In genomic region chr12:75933136-75933535, GRCh38 we compare ENCODE assay signal across 13 cellular contexts.
DNase-seq lines count a peak whose midpoint lies in the region; ATAC-seq and TF ChIP-seq lines count a peak whose summit lies in the region.
"Had no signal": no experiment of that assay in that cellular context is flagged by ENCODE, and none has a peak within 500 bp of the region (broad histone marks: within the 10 kb centered on the region; RNA-seq: fewer than 3 reads in every experiment).

No MANE protein-coding gene starts in this region.

- H3K9ac ChIP-seq in fibroblast of lung (ENCODE audit: insufficient read depth, low read length), result no peak overlapping the region

- CTCF ChIA-PET in activated CD4-positive, alpha-beta T cell treated with anti-CD3 and anti-CD28 coated beads for 36 hours (lab: Charles Lee), result interaction anchor here (0.9 to 2.0 kb wide), 5 partner anchors 10 to 566 kb away, joined by 3 to 8 read pairs (median 6); no protein-coding TSS in a partner anchor

- no peaks in the 10 kb centered on the region for H3K79me2 ChIP-seq in fibroblast of lung (ENCODE audit: control insufficient read depth, insufficient read depth, low read length)

- H3K4me3 Mint-ChIP-seq in activated CD4-positive, alpha-beta T cell treated with anti-CD3 and anti-CD28 coated beads for 36 hours, result no peak overlapping the region
- H3K4me3 Mint-ChIP-seq: H9 had no signal

- no peak for TF ChIP-seq CTCF in fibroblast of lung (conservative IDR thresholded peaks at IDR 0.05 in 1 of 2, IDR thresholded peaks at IDR 0.05 in 1 of 2; ENCODE audit: low read depth in 1 of 2, low read length in 2 of 2)

- H3K4me1 ChIP-seq in fibroblast of lung (ENCODE audit: control insufficient read depth, extremely low read depth, insufficient read depth, low read length), result peaks cover 5% of the 10 kb centered on the region
- H3K4me1 ChIP-seq: uterus had no signal

- H3K27me3 ChIP-seq in fibroblast of lung (ENCODE audit: control insufficient read depth, insufficient read depth, low read length), result no peaks in the 10 kb centered on the region
- H3K27me3 ChIP-seq: right lobe of liver, uterus had no signal

- peaks cover 17% of the 10 kb centered on the region for H3K27me3 Mint-ChIP-seq in activated CD4-positive, alpha-beta T cell treated with anti-CD3 and anti-CD28 coated beads for 36 hours

- no peak overlapping the region for H3K4me2 ChIP-seq in fibroblast of lung (ENCODE audit: extremely low read depth, insufficient read depth, low read length)

- no peak overlapping the region for H3K4me3 ChIP-seq in fibroblast of lung (replicated peaks in 1 of 4; ENCODE audit: control extremely low read depth in 1 of 4, insufficient read depth in 1 of 4, low read depth in 3 of 4, low read length in 4 of 4)
- H3K4me3 ChIP-seq: right lobe of liver, uterus had no signal

- peak overlapping the region; percentile 3 for H3K27ac Mint-ChIP-seq in activated CD4-positive, alpha-beta T cell treated with anti-CD3 and anti-CD28 coated beads for 36 hours
- H3K27ac Mint-ChIP-seq: H9 had no signal

- intact Hi-C loops in activated CD4-positive, alpha-beta T cell treated with anti-CD3 and anti-CD28 coated beads for 36 hours (cut with DNase I, micrococcal nuclease), result no loop called here

- no peak for ATAC-seq in activated CD4-positive, alpha-beta T cell treated with anti-CD3 and anti-CD28 coated beads for 36 hours
- ATAC-seq in stimulated activated naive CD8-positive, alpha-beta T cell treated with anti-CD3 and anti-CD28 coated beads, Interleukin-15, Interleukin-2, amounts not matched to agents 100 U/mL and 50 U/mL, for 24 hours, result peak; percentile 26

- POLR2A ChIA-PET in activated CD4-positive, alpha-beta T cell treated with anti-CD3 and anti-CD28 coated beads for 36 hours (lab: Charles Lee), result interaction anchor here (1.3 to 1.8 kb wide), 2 partner anchors 20 to 97 kb away, joined by 4 to 8 read pairs; no protein-coding TSS in a partner anchor

- H2AFZ ChIP-seq in fibroblast of lung (ENCODE audit: low read length), result no peak overlapping the region

- H3K9me3 ChIP-seq in fibroblast of lung (ENCODE audit: control insufficient read depth, insufficient read depth, low read depth, low read length), result no peaks in the 10 kb centered on the region
- H3K9me3 ChIP-seq: right lobe of liver, uterus had no signal

- DNase-seq in activated CD4-positive, alpha-beta T cell treated with anti-CD3 and anti-CD28 coated beads for 36 hours, result no peak
- no peak for DNase-seq in activated CD4-positive, alpha-beta T cell treated with anti-CD3 and anti-CD28 coated beads, Interleukin-2, amount 50 U/mL, for 1 hour
- DNase-seq in SW480 (ENCODE audit: low spot score) (peak; percentile 39), fibroblast of lung (ENCODE audit: low read depth in 2 of 2) (peak; percentile 94 to 96), amygdala (lab: John Stamatoyannopoulos, UW) (no peak), putamen (ENCODE audit: low spot score) (no peak)
- DNase-seq in stimulated activated naive CD8-positive, alpha-beta T cell treated with anti-CD3 and anti-CD28 coated beads, Interleukin-15, Interleukin-2, amounts not matched to agents 100 U/mL and 50 U/mL, for 24 hours, result no peak
- DNase-seq in activated CD4-positive, CD25-positive, alpha-beta regulatory T cell treated with anti-CD3 and anti-CD28 coated beads, Interleukin-2, amount 50 U/mL, for 72 hours, result no peak
- DNase-seq: 8988T, H9, NCI-H146, right lobe of liver, uterus had no signal

- no peaks in the 10 kb centered on the region for H4K20me1 ChIP-seq in fibroblast of lung (ENCODE audit: control insufficient read depth, extremely low read depth, insufficient read depth, low read length)

- no peaks in the 10 kb centered on the region for H3K9me3 Mint-ChIP-seq in activated CD4-positive, alpha-beta T cell treated with anti-CD3 and anti-CD28 coated beads for 36 hours (ENCODE audit: low read depth)
- H3K9me3 Mint-ChIP-seq: H9 had no signal

- H3K27ac ChIP-seq in fibroblast of lung (ENCODE audit: insufficient read depth, low read length), result peak overlapping the region; percentile 39
- H3K27ac ChIP-seq: right lobe of liver, uterus had no signal

- H3K36me3 ChIP-seq in fibroblast of lung (ENCODE audit: control insufficient read depth, insufficient read depth, low read length), result no peaks in the 10 kb centered on the region
- H3K36me3 ChIP-seq: right lobe of liver, uterus had no signal

- H3K4me1 Mint-ChIP-seq in activated CD4-positive, alpha-beta T cell treated with anti-CD3 and anti-CD28 coated beads for 36 hours, result peaks cover 26% of the 10 kb centered on the region

- no peaks in the 10 kb centered on the region for H3K36me3 Mint-ChIP-seq in activated CD4-positive, alpha-beta T cell treated with anti-CD3 and anti-CD28 coated beads for 36 hours (ENCODE audit: low read depth)

Comparison
In these comparisons a context has a peak if more than half of its experiments do, and no peak if none do; other contexts are left out.
1. DNase-seq: peak in SW480 (single experiment) and fibroblast of lung (2 of 2); none in activated CD4-positive, alpha-beta T cell treated with anti-CD3 and anti-CD28 coated beads for 36 hours (single experiment), activated CD4-positive, alpha-beta T cell treated with anti-CD3 and anti-CD28 coated beads, Interleukin-2, amount 50 U/mL, for 1 hour (single experiment), stimulated activated naive CD8-positive, alpha-beta T cell treated with anti-CD3 and anti-CD28 coated beads, Interleukin-15, Interleukin-2, amounts not matched to agents 100 U/mL and 50 U/mL, for 24 hours (single experiment), amygdala (0 of 56), activated CD4-positive, CD25-positive, alpha-beta regulatory T cell treated with anti-CD3 and anti-CD28 coated beads, Interleukin-2, amount 50 U/mL, for 72 hours (single experiment) and putamen (single experiment).